ENCODE assay signal across 8 cellular contexts in the genomic region with DNA sequence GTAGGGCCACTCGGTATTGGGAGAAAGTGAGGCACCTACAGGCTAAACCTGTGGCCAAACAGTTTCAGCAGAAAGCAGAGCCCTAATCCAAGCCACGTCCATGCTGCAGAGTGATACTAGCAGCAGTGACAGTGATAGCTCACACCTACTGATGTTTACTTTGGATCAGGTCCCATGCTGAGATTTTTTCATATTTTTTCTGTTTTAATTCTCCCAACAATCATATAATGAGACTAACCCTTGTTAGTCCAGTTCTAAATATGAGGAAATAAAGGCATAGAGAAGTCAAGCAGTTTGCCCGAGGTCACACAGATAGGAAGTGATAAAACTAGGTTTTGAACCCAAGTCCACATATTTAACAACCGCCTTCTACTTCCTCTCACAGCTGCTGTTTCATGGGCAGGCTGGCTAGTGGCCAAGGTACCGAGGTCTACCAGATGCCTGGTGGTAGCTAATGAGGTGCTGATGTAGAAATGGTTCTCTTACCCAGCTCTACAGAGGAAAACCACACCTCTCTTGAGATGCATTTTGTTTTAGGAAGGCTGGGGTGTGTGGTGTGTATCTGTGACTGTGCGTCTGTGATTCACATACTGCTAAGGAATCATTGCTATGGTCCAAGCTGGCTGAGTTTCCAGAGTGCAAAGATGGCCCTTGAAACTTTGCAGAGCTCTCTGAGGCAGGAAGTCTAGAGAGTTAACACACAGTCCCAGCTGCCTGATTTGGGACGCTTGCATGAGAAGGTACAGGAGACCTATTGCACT.
DNase-seq lines count a peak whose midpoint lies in the region; ATAC-seq, FAIRE-seq and TF ChIP-seq lines count a peak whose summit lies in the region.

No MANE protein-coding gene starts in this region.

- 15% methylated on average over 7 of the region's 7 CpGs for WGBS in K562 (ENCODE audit: insufficient coverage, low coverage, missing lambda C conversion rate)

- no peak overlapping the region for H3K4me3 ChIP-seq in CD8-positive, alpha-beta memory T cell (ENCODE audit: low read length)
- H3K4me3 ChIP-seq in K562 (no peak overlapping the region), osteoblast (ENCODE audit: insufficient read depth, low read length) (no peak overlapping the region), gastrocnemius medialis (no peak overlapping the region)

- H4K20me1 ChIP-seq in K562 (replicated peaks; ENCODE audit: control insufficient read depth, insufficient read depth, low read length) (no peaks in the 10 kb centered on the region), osteoblast (ENCODE audit: insufficient read depth, low read length) (peaks cover 58% of the 10 kb centered on the region)

- H3K9me1 ChIP-seq in K562 (ENCODE audit: control insufficient read depth, insufficient read depth, low read length): no peaks in the 10 kb centered on the region

- no peaks in the 10 kb centered on the region for H3K9me3 Mint-ChIP-seq in CD8-positive, alpha-beta memory T cell

- H3K9ac ChIP-seq in K562 (ENCODE audit: insufficient read depth in 1 of 2, low read depth in 2 of 2, low read length in 2 of 2): no peak overlapping the region

- no peak for TF ChIP-seq RAD21 in K562 (CRISPR knock-in tag; conservative IDR thresholded peaks at IDR 0.05 in 1 of 2, IDR thresholded peaks at IDR 0.05 in 1 of 2)

- H3K79me2 ChIP-seq in K562 (ENCODE audit: control insufficient read depth, insufficient read depth, low read length) (no peaks in the 10 kb centered on the region), osteoblast (ENCODE audit: insufficient read depth, low read length) (no peaks in the 10 kb centered on the region)

- no peaks in the 10 kb centered on the region for H3K27me3 ChIP-seq in CD8-positive, alpha-beta memory T cell (ENCODE audit: insufficient read depth, low read length, poor library complexity, severe bottlenecking)
- no peaks in the 10 kb centered on the region for H3K27me3 ChIP-seq in K562 (ENCODE audit: control insufficient read depth in 2 of 2, insufficient read depth in 2 of 2, low read length in 2 of 2)
- H3K27me3 ChIP-seq in osteoblast (ENCODE audit: insufficient read depth, low read length): no peaks in the 10 kb centered on the region
- no peaks in the 10 kb centered on the region for H3K27me3 ChIP-seq in gastrocnemius medialis

- no peaks in the 10 kb centered on the region for H3K36me3 ChIP-seq in CD8-positive, alpha-beta memory T cell (ENCODE audit: insufficient read depth, low read length)
- H3K36me3 ChIP-seq in K562 (ENCODE audit: control insufficient read depth, insufficient read depth, low read length) (peaks cover 6% of the 10 kb centered on the region; the same call in 1 of the 3 replicates), osteoblast (ENCODE audit: insufficient read depth, low read length) (no peaks in the 10 kb centered on the region), gastrocnemius medialis (no peaks in the 10 kb centered on the region)

- no peaks in the 10 kb centered on the region for H3K4me1 ChIP-seq in CD8-positive, alpha-beta memory T cell (ENCODE audit: insufficient read depth, low read length)
- H3K4me1 ChIP-seq in K562 (replicated peaks in 1 of 2; ENCODE audit: control insufficient read depth in 2 of 2, insufficient read depth in 2 of 2, low read length in 2 of 2) (peaks cover 0 to 2% of the 10 kb centered on the region in 2 experiments; a peak in 3 of 5 replicates), osteoblast (ENCODE audit: insufficient read depth, low read length) (peaks cover 19% of the 10 kb centered on the region), gastrocnemius medialis (peaks cover 4 to 16% of the 10 kb centered on the region in 2 donors)

- FAIRE-seq in K562 (lab: Jason Lieb, UNC): peak; percentile 11

- no peak for TF ChIP-seq EP300 in K562 (IDR thresholded peaks at IDR 0.05; ENCODE audit: low read length)

- peak in 4 of 5 donors; percentile 29 to 57 (median 38) for DNase-seq in CD8-positive, alpha-beta memory T cell
- DNase-seq in H4 (ENCODE audit: low spot score): peak; percentile 90
- DNase-seq in NCI-H510A (lab: John Stamatoyannopoulos, UW): peak; percentile 71
- peak in 1 of 4 experiments; percentile 37 for DNase-seq in K562 (ENCODE audit: extremely low read depth in 1 of 4, low spot score in 3 of 4)
- peak; percentile 84 for DNase-seq in osteoblast (ENCODE audit: insufficient read length, low spot score, missing footprints)
- DNase-seq in gastrocnemius medialis: no peak
- no peak for DNase-seq in NCI-H187 (lab: John Stamatoyannopoulos, UW)

- intact Hi-C loops in K562 (cut with micrococcal nuclease) (no loop called here), gastrocnemius medialis (cut with DNase I; ENCODE audit: low total_unique reads) (no loop called here)

- no peaks in the 10 kb centered on the region for H3K9me3 ChIP-seq in CD8-positive, alpha-beta memory T cell (ENCODE audit: low read length)
- H3K9me3 ChIP-seq in K562 (replicated peaks; ENCODE audit: control insufficient read depth, insufficient read depth, low read depth, low read length) (no peaks in the 10 kb centered on the region), osteoblast (ENCODE audit: low read depth, low read length) (no peaks in the 10 kb centered on the region), gastrocnemius medialis (no peaks in the 10 kb centered on the region)

- POLR2A ChIA-PET in CD8-positive, alpha-beta memory T cell (lab: Charles Lee): no interaction called here
- POLR2A ChIA-PET in K562 (lab: Yijun Ruan, JAX): interaction anchor here (1.0 to 1.9 kb wide), 2 partner anchors 12 to 37 kb away, joined by 3 to 5 read pairs; no protein-coding TSS in a partner anchor

- H3K27me3 Mint-ChIP-seq in CD8-positive, alpha-beta memory T cell: no peaks in the 10 kb centered on the region

- H3K4me3 Mint-ChIP-seq in CD8-positive, alpha-beta memory T cell: peak overlapping the region in 2 of 7 donors; percentile 28 to 36

- ATAC-seq in K562 (peak; percentile 65; the same call in 2 of the 3 replicates), gastrocnemius medialis (no peak), GM21360 (IDR thresholded peaks at IDR 0.05; ENCODE audit: unreplicated experiment) (no peak)

- H3K27ac ChIP-seq in CD8-positive, alpha-beta memory T cell (ENCODE audit: low read depth, low read length): no peak overlapping the region
- no peak overlapping the region for H3K27ac ChIP-seq in K562 (ENCODE audit: extremely low read depth, low read depth, low read length)
- H3K27ac ChIP-seq in osteoblast (ENCODE audit: low read depth, low read length): no peak overlapping the region
- H3K27ac ChIP-seq in gastrocnemius medialis: no peak overlapping the region

- in situ Hi-C loops in K562 (cut with MboI): no loop called here
- in situ Hi-C loops in gastrocnemius medialis (cut with MboI; ENCODE audit: low sequenced_read_pairs in 4 of 4): no loop called here

- H2AFZ ChIP-seq in K562 (ENCODE audit: low read depth, low read length): no peak overlapping the region
- H2AFZ ChIP-seq in osteoblast (ENCODE audit: low read length): no peak overlapping the region

- H3K36me3 Mint-ChIP-seq in CD8-positive, alpha-beta memory T cell: peaks cover 0 to 23% (median 11%) of the 10 kb centered on the region in 3 donors

- peak in 1 of 3 experiments; percentile 31; a peak in 1 of 6 replicates for TF ChIP-seq CTCF in K562 (IDR thresholded peaks at IDR 0.05 in 2 of 3, conservative IDR thresholded peaks at IDR 0.05 in 1 of 3; ENCODE audit: insufficient read depth in 2 of 3, low read depth in 1 of 3, low read length in 3 of 3)
- no peak for TF ChIP-seq CTCF in osteoblast (IDR thresholded peaks at IDR 0.05; ENCODE audit: extremely low read depth, low read depth, low read length)
- TF ChIP-seq CTCF in gastrocnemius medialis (IDR thresholded peaks at IDR 0.05 in 4 of 5, conservative IDR thresholded peaks at IDR 0.05 in 1 of 5): no peak

- peak overlapping the region in 4 of 8 donors; percentile 11 to 92 (median 80) for H3K27ac Mint-ChIP-seq in CD8-positive, alpha-beta memory T cell

- TF ChIP-seq POLR2A in K562 (conservative IDR thresholded peaks at IDR 0.05) (no peak), gastrocnemius medialis (IDR thresholded peaks at IDR 0.05) (no peak)

- no peak overlapping the region for H3K4me2 ChIP-seq in K562 (ENCODE audit: insufficient read depth, low read length)
- H3K4me2 ChIP-seq in osteoblast (ENCODE audit: insufficient read depth, low read length): peak overlapping the region; percentile 19

- BruUV-seq in K562 (replicated peaks; lab: Mats Ljungman, UMichigan): no TSS peak

- peaks cover 24% of the 10 kb centered on the region in 3 donors for H3K4me1 Mint-ChIP-seq in CD8-positive, alpha-beta memory T cell

- CTCF ChIA-PET in CD8-positive, alpha-beta memory T cell (lab: Charles Lee): interaction anchor here (0.7 kb wide), 1 partner anchor 16 kb away, joined by 3 read pairs; no protein-coding TSS in a partner anchor
- CTCF ChIA-PET in K562 (lab: Yijun Ruan, JAX; ENCODE audit: low intra/inter-chr PET ratio): no interaction called here

TF ChIP-seq in K562, 482 proteins besides CTCF, POLR2A, EP300 and RAD21 (continues in another document):
- no peak for TF ChIP-seq ZNF408 (CRISPR knock-in tag; IDR thresholded peaks at IDR 0.05; ENCODE audit: low read depth)
- TF ChIP-seq ZBTB12 (CRISPR knock-in tag; IDR thresholded peaks at IDR 0.05): no peak
- peak; percentile 37; the same call in 1 of the 2 replicates for TF ChIP-seq HDAC2 (IDR thresholded peaks at IDR 0.05)
- TF ChIP-seq ZNF76 (CRISPR knock-in tag; IDR thresholded peaks at IDR 0.05; ENCODE audit: borderline replicate concordance): no peak

Comparison
In these comparisons a context has a peak if more than half of its experiments do, and no peak if none do; other contexts are left out.
1. DNase-seq: peak in CD8-positive, alpha-beta memory T cell (4 of 5), H4 (single experiment), NCI-H510A (single experiment) and osteoblast (single experiment); none in gastrocnemius medialis (0 of 2) and NCI-H187 (0 of 2).